1 cellular context compared by ENCODE assay signal in genomic region chr15:83092309-83092976, GRCh38.
TF ChIP-seq lines count a peak whose summit lies in the region.

No MANE protein-coding gene starts in this region.

TF ChIP-seq in IMR-90, 13 proteins besides CTCF, POLR2A, EP300 and RAD21 (continued from another document):
- no peak for TF ChIP-seq ELK1 (IDR thresholded peaks at IDR 0.05; ENCODE audit: borderline replicate concordance, low read depth, low read length)
- TF ChIP-seq MAFK (IDR thresholded peaks at IDR 0.05; ENCODE audit: low read depth, low read length) = no peak
- no peak for TF ChIP-seq BHLHE40 (IDR thresholded peaks at IDR 0.05; ENCODE audit: low read depth, low read length)
- no peak for TF ChIP-seq FOS (IDR thresholded peaks at IDR 0.05; ENCODE audit: low read depth, low read length)
- TF ChIP-seq SMC3 (IDR thresholded peaks at IDR 0.05; ENCODE audit: low read depth, low read length) = no peak
- TF ChIP-seq MAZ (IDR thresholded peaks at IDR 0.05; ENCODE audit: borderline replicate concordance, low read depth, low read length) = no peak
- no peak for TF ChIP-seq RFX5 (IDR thresholded peaks at IDR 0.05; ENCODE audit: low read depth, low read length)
- TF ChIP-seq MXI1 (IDR thresholded peaks at IDR 0.05; ENCODE audit: borderline replicate concordance, low read depth, low read length) = no peak
- TF ChIP-seq RCOR1 (IDR thresholded peaks at IDR 0.05; ENCODE audit: insufficient replicate concordance, low read length) = no peak
- no peak for TF ChIP-seq USF2 (IDR thresholded peaks at IDR 0.05; ENCODE audit: low read depth, low read length)
- TF ChIP-seq CEBPB (IDR thresholded peaks at IDR 0.05; ENCODE audit: low read depth, low read length) = no peak
- TF ChIP-seq CHD1 (IDR thresholded peaks at IDR 0.05; ENCODE audit: low read depth, low read length) = no peak
